Comparison of ENCODE assay signal across 20 cellular contexts in the genomic region with DNA sequence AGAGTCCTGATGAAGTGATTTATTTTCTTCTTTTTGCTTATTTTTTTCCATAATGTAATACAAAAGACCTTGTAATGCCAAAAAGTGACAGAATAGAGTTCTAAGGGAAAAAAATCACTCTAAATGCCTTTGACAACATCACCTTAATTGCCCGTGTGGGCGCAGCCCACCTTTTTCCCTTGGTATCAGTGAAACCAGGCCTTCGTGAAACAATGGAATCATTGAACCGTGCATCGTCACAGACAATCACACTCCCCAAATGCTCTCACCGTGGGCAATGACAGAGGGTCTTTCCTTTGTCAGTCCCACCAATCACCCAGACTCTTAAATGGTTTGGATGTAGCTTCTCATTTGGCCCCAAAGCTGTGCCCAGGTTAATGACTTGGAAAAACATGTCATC. TPM values are rescaled to one million over a fixed set of nuclear protein-coding genes. Genes with fewer than 3 reads are reported as not detected.
DNase-seq lines count a peak whose midpoint lies in the region; ATAC-seq and TF ChIP-seq lines count a peak whose summit lies in the region.
"Had no signal": no experiment of that assay in that cellular context is flagged by ENCODE, and none has a peak within 500 bp of the region (broad histone marks: within the 10 kb centered on the region; RNA-seq: fewer than 3 reads in every experiment).

No MANE protein-coding gene starts in this region.

- H3K4me1 Mint-ChIP-seq in CD8-positive, alpha-beta T cell (ENCODE audit: low read depth): peaks cover under 1% of the 10 kb centered on the region
- H3K4me1 Mint-ChIP-seq: CD8-positive, alpha-beta memory T cell had no signal

- no peak overlapping the region for H3K27ac Mint-ChIP-seq in CD8-positive, alpha-beta T cell
- H3K27ac Mint-ChIP-seq: CD8-positive, alpha-beta memory T cell had no signal

- H3K4me3 ChIP-seq in HEK293 (ENCODE audit: low read depth, low read length) (no peak overlapping the region), transverse colon (no peak overlapping the region)
- no peak overlapping the region for H3K4me3 ChIP-seq in CD8-positive, alpha-beta T cell (ENCODE audit: low read depth, low read length)
- H3K4me3 ChIP-seq: A549; BLaER1 treated with 17β-estradiol and CSF1 and Interleukin-3, amounts not matched to agents 10 nM and 100 nM; GM23248; HAP-1 had no signal

- H3K27ac ChIP-seq in HEK293 (ENCODE audit: extremely low read depth, low read depth, low read length): no peak overlapping the region
- no peak overlapping the region for H3K27ac ChIP-seq in transverse colon
- H3K27ac ChIP-seq in CD8-positive, alpha-beta T cell (ENCODE audit: low read depth, low read length): no peak overlapping the region
- H3K27ac ChIP-seq: 22Rv1; A549; BLaER1 treated with 17β-estradiol and CSF1 and Interleukin-3, amounts not matched to agents 10 nM and 100 nM; GM23248; HL-60 had no signal

- H3K9me3 ChIP-seq in HEK293 (ENCODE audit: control insufficient read depth, insufficient read depth, low read depth, low read length): no peaks in the 10 kb centered on the region
- no peaks in the 10 kb centered on the region for H3K9me3 ChIP-seq in transverse colon
- no peaks in the 10 kb centered on the region for H3K9me3 ChIP-seq in CD8-positive, alpha-beta T cell (ENCODE audit: low read length)
- H3K9me3 ChIP-seq: A549; BLaER1 treated with 17β-estradiol and CSF1 and Interleukin-3, amounts not matched to agents 10 nM and 100 nM; HAP-1 had no signal

- peak; percentile 12 for DNase-seq in NCI-H1105 treated with DMSO at 0.1 percent for 48 hours (lab: John Stamatoyannopoulos, UW)
- no peak for DNase-seq in NCI-H1105 (lab: John Stamatoyannopoulos, UW)
- DNase-seq in NCI-H69 (lab: John Stamatoyannopoulos, UW): peak; percentile 28
- peak in 24 of 42 donors; percentile 10 to 66 (median 43) for DNase-seq in head of caudate nucleus
- DNase-seq in transverse colon: no peak
- DNase-seq in activated T-cell treated with anti-CD3 and anti-CD28 coated beads, Interleukin-2, amount 50 U/mL, for 48 hours: no peak
- DNase-seq in CD8-positive, alpha-beta T cell: no peak
- DNase-seq: CD8-positive, alpha-beta memory T cell; COR-L47; DMS 273 treated with DMSO at 0.1 percent for 48 hours; DMS53; GM23248 had no signal

- peaks cover 30% of the 10 kb centered on the region for H3K27me3 Mint-ChIP-seq in CD8-positive, alpha-beta T cell (ENCODE audit: low read depth)

- H3K36me3 ChIP-seq in HEK293 (ENCODE audit: control insufficient read depth in 2 of 2, insufficient read depth in 1 of 2, low read length in 2 of 2) (no peaks in the 10 kb centered on the region), transverse colon (no peaks in the 10 kb centered on the region)
- H3K36me3 ChIP-seq in CD8-positive, alpha-beta T cell (ENCODE audit: insufficient read depth, low read length): no peaks in the 10 kb centered on the region
- H3K36me3 ChIP-seq: BLaER1 treated with 17β-estradiol and CSF1 and Interleukin-3, amounts not matched to agents 10 nM and 100 nM; HAP-1 had no signal

- TF ChIP-seq CTCF in HEK293 (tag by site-specific recombination; IDR thresholded peaks at IDR 0.05) (no peak), transverse colon (IDR thresholded peaks at IDR 0.05) (no peak)
- no peak for TF ChIP-seq CTCF in CD8-positive, alpha-beta T cell (IDR thresholded peaks at IDR 0.05)

- in situ Hi-C loops in transverse colon (cut with MboI; ENCODE audit: low pct_ligation_motif_present in 1 of 4, low pct_unique_long_range_greater_than_20kb in 1 of 4, low sequenced_read_pairs in 3 of 4): no loop called here

- intact Hi-C loops in head of caudate nucleus (cut with DNase I) (no loop called here), transverse colon (cut with DNase I; ENCODE audit: low total_unique reads) (no loop called here)
- intact Hi-C loops in CD8-positive, alpha-beta T cell (cut with DNase I, micrococcal nuclease): no loop called here

- POLR2A ChIA-PET in HEK293 (lab: Yijun Ruan, JAX): no interaction called here
- POLR2A ChIA-PET in CD8-positive, alpha-beta T cell (lab: Charles Lee): no interaction called here

- TF ChIP-seq POLR2A in transverse colon (IDR thresholded peaks at IDR 0.05): no peak

- CTCF ChIA-PET in HEK293 (lab: Yijun Ruan, JAX): interaction anchor here (1.2 kb wide), 1 partner anchor 234 kb away, joined by 3 read pairs; no protein-coding TSS in a partner anchor
- CTCF ChIA-PET in CD8-positive, alpha-beta T cell (lab: Charles Lee): no interaction called here

- H3K4me1 ChIP-seq in HEK293 (ENCODE audit: control insufficient read depth, insufficient read depth, low read length) (no peaks in the 10 kb centered on the region), transverse colon (no peaks in the 10 kb centered on the region)
- no peaks in the 10 kb centered on the region for H3K4me1 ChIP-seq in CD8-positive, alpha-beta T cell (ENCODE audit: insufficient read depth, low read length)
- H3K4me1 ChIP-seq: A549; BLaER1 treated with 17β-estradiol and CSF1 and Interleukin-3, amounts not matched to agents 10 nM and 100 nM; HAP-1 had no signal

- TF ChIP-seq EP300 in transverse colon (IDR thresholded peaks at IDR 0.05; ENCODE audit: low read depth): no peak

- H3K36me3 Mint-ChIP-seq in CD8-positive, alpha-beta T cell: no peaks in the 10 kb centered on the region
- H3K36me3 Mint-ChIP-seq: CD8-positive, alpha-beta memory T cell had no signal

- 58 to 68% methylated on average over 2 to 6 of the region's 6 CpGs for WGBS in transverse colon (ENCODE audit: low coverage in 1 of 2), 2 donors

- peaks cover 35% of the 10 kb centered on the region for H3K27me3 ChIP-seq in transverse colon
- H3K27me3 ChIP-seq in CD8-positive, alpha-beta T cell (ENCODE audit: insufficient read depth, low read length): no peaks in the 10 kb centered on the region
- H3K27me3 ChIP-seq: BLaER1 treated with 17β-estradiol and CSF1 and Interleukin-3, amounts not matched to agents 10 nM and 100 nM had no signal

- no peak for ATAC-seq in CD8-positive, alpha-beta T cell
- ATAC-seq: A549 had no signal

- no peak overlapping the region for H3K4me3 Mint-ChIP-seq in CD8-positive, alpha-beta T cell
- H3K4me3 Mint-ChIP-seq: CD8-positive, alpha-beta memory T cell had no signal

- no peaks in the 10 kb centered on the region for H3K9me3 Mint-ChIP-seq in CD8-positive, alpha-beta T cell

TF ChIP-seq in HEK293, 187 proteins besides CTCF, POLR2A, EP300 and RAD21:
- TF ChIP-seq EGR2 (tag by site-specific recombination; IDR thresholded peaks at IDR 0.05; ENCODE audit: low read depth): 0 out of 2 replicates have a peak, but pooled peaks have one; percentile 6
- TF ChIP-seq ZNF433 (tag by site-specific recombination; IDR thresholded peaks at IDR 0.05; ENCODE audit: low read depth): no peak

RNA-seq across cellular contexts. Expression of a gene that starts 9.6 kb away (rescaled TPM):
- total RNA-seq in transverse colon: not detected
- not detected for total RNA-seq in CD8-positive, alpha-beta T cell
- total RNA-seq: CD8-positive, alpha-beta memory T cell; GM23248; H4; HT1080 had no signal

Comparison
In these comparisons a context has a peak if more than half of its experiments do, and no peak if none do; other contexts are left out.
1. DNase-seq: peak in NCI-H1105 treated with DMSO at 0.1 percent for 48 hours (single experiment), NCI-H69 (single experiment) and head of caudate nucleus (24 of 42); none in NCI-H1105 (single experiment), transverse colon (single experiment), activated T-cell treated with anti-CD3 and anti-CD28 coated beads, Interleukin-2, amount 50 U/mL, for 48 hours (0 of 2) and CD8-positive, alpha-beta T cell (0 of 7).